ENCODE assay signal across 1 cellular context in the genomic region with DNA sequence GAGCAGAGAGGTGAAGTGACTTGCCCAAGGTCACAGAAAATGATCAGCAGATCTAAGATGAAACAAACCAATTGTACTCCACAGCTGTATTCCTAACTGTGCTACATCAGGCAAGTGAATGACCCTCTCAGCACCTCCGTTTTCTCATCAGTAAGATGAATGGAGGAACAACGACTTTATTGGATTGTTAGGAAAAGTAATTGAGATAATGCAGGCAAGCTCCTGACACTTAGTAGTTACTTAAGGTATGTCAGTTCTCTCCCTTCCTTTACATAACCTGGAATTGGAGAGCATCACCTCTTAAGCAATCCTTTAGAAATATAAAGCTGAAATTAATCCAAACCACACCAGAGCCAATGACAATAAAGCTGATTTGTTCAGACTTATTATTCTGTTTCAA.
TF ChIP-seq lines count a peak whose summit lies in the region.

No MANE protein-coding gene starts in this region.

TF ChIP-seq in GM23338, 12 proteins besides CTCF, POLR2A, EP300 and RAD21 (continued from another document):
- TF ChIP-seq ZNF331 (CRISPR knock-in tag; IDR thresholded peaks at IDR 0.05; ENCODE audit: low read depth) (no peak), POLR2AphosphoS5 (IDR thresholded peaks at IDR 0.05; ENCODE audit: low read depth) (no peak), CREB1 (CRISPR knock-in tag; IDR thresholded peaks at IDR 0.05; ENCODE audit: low read depth) (no peak), NANOG (IDR thresholded peaks at IDR 0.05; ENCODE audit: borderline replicate concordance) (no peak), ZNF114 (CRISPR knock-in tag; IDR thresholded peaks at IDR 0.05) (no peak)
- TF ChIP-seq, protein P1, sequence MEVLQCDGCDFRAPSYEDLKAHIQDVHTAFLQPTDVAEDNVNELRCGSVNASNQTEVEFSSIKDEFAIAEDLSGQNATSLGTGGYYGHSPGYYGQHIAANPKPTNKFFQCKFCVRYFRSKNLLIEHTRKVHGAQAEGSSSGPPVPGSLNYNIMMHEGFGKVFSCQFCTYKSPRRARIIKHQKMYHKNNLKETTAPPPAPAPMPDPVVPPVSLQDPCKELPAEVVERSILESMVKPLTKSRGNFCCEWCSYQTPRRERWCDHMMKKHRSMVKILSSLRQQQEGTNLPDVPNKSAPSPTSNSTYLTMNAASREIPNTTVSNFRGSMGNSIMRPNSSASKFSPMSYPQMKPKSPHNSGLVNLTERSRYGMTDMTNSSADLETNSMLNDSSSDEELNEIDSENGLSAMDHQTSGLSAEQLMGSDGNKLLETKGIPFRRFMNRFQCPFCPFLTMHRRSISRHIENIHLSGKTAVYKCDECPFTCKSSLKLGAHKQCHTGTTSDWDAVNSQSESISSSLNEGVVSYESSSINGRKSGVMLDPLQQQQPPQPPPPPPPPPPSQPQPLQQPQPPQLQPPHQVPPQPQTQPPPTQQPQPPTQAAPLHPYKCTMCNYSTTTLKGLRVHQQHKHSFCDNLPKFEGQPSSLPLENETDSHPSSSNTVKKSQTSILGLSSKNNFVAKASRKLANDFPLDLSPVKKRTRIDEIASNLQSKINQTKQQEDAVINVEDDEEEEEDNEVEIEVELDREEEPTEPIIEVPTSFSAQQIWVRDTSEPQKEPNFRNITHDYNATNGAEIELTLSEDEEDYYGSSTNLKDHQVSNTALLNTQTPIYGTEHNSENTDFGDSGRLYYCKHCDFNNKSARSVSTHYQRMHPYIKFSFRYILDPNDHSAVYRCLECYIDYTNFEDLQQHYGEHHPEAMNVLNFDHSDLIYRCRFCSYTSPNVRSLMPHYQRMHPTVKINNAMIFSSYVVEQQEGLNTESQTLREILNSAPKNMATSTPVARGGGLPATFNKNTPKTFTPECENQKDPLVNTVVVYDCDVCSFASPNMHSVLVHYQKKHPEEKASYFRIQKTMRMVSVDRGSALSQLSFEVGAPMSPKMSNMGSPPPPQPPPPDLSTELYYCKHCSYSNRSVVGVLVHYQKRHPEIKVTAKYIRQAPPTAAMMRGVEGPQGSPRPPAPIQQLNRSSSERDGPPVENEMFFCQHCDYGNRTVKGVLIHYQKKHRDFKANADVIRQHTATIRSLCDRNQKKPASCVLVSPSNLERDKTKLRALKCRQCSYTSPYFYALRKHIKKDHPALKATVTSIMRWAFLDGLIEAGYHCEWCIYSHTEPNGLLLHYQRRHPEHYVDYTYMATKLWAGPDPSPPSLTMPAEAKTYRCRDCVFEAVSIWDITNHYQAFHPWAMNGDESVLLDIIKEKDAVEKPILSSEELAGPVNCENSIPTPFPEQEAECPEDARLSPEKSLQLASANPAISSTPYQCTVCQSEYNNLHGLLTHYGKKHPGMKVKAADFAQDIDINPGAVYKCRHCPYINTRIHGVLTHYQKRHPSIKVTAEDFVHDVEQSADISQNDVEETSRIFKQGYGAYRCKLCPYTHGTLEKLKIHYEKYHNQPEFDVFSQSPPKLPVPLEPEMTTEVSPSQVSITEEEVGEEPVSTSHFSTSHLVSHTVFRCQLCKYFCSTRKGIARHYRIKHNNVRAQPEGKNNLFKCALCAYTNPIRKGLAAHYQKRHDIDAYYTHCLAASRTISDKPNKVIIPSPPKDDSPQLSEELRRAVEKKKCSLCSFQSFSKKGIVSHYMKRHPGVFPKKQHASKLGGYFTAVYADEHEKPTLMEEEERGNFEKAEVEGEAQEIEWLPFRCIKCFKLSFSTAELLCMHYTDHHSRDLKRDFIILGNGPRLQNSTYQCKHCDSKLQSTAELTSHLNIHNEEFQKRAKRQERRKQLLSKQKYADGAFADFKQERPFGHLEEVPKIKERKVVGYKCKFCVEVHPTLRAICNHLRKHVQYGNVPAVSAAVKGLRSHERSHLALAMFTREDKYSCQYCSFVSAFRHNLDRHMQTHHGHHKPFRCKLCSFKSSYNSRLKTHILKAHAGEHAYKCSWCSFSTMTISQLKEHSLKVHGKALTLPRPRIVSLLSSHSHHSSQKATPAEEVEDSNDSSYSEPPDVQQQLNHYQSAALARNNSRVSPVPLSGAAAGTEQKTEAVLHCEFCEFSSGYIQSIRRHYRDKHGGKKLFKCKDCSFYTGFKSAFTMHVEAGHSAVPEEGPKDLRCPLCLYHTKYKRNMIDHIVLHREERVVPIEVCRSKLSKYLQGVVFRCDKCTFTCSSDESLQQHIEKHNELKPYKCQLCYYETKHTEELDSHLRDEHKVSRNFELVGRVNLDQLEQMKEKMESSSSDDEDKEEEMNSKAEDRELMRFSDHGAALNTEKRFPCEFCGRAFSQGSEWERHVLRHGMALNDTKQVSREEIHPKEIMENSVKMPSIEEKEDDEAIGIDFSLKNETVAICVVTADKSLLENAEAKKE (CRISPR knock-in tag; IDR thresholded peaks at IDR 0.05) = no peak
